8 cellular contexts compared by ENCODE assay signal in genomic region chr15:30375872-30376271, GRCh38. TPM values are rescaled to one million over a fixed set of nuclear protein-coding genes. Genes with fewer than 3 reads are reported as not detected.
DNase-seq lines count a peak whose midpoint lies in the region; ATAC-seq, FAIRE-seq and TF ChIP-seq lines count a peak whose summit lies in the region.
"Not testable (repeated sequence)": the region's sequence is repeated elsewhere in the genome, so short reads cannot be mapped to it uniquely, and the experiment has no call there.
"Had no signal": no experiment of that assay in that cellular context is flagged by ENCODE, and none has a peak within 500 bp of the region (broad histone marks: within the 10 kb centered on the region; RNA-seq: fewer than 3 reads in every experiment).

No MANE protein-coding gene starts in this region.

- DNase-seq in HTR-8/SVneo (ENCODE audit: insufficient read length, low spot score); naive thymus-derived CD4-positive, alpha-beta T cell; sciatic nerve (ENCODE audit: low spot score); upper lobe of right lung: not testable (repeated sequence)
- DNase-seq in astrocyte (ENCODE audit: low read depth) (peak; percentile 0), esophagus muscularis mucosa (ENCODE audit: extremely low spot score) (peak; percentile 62), islet precursor cell (peak; percentile 50)

- H3K9me3 ChIP-seq in astrocyte (ENCODE audit: insufficient read depth, low read depth, low read length); esophagus muscularis mucosa; naive thymus-derived CD4-positive, alpha-beta T cell (ENCODE audit: control insufficient read depth in 2 of 3, low read length in 3 of 3); upper lobe of right lung: not testable (repeated sequence)

- not testable (repeated sequence) for H3K36me3 ChIP-seq in astrocyte (ENCODE audit: insufficient read depth, low read length); esophagus muscularis mucosa; naive thymus-derived CD4-positive, alpha-beta T cell (ENCODE audit: control insufficient read depth in 2 of 3, insufficient read depth in 3 of 3, low read length in 3 of 3); upper lobe of right lung

- peak; percentile 85 for FAIRE-seq in HTR-8/SVneo (lab: Jason Lieb, UNC)
- FAIRE-seq in astrocyte (lab: Jason Lieb, UNC) = not testable (repeated sequence)

- not testable (repeated sequence) for H2AFZ ChIP-seq in astrocyte (ENCODE audit: low read depth, low read length)

- H3K4me1 ChIP-seq in astrocyte (ENCODE audit: insufficient read depth, low read length); esophagus muscularis mucosa; naive thymus-derived CD4-positive, alpha-beta T cell (ENCODE audit: control insufficient read depth in 2 of 2, insufficient read depth in 2 of 2, low read length in 2 of 2); upper lobe of right lung: not testable (repeated sequence)

- not testable (repeated sequence) for H3K4me3 ChIP-seq in astrocyte (ENCODE audit: insufficient read depth, low read depth, low read length); esophagus muscularis mucosa; naive thymus-derived CD4-positive, alpha-beta T cell (ENCODE audit: low read length); upper lobe of right lung

- not testable (repeated sequence) for TF ChIP-seq CTCF in astrocyte (IDR thresholded peaks at IDR 0.05; ENCODE audit: insufficient read depth, low read depth, low read length); esophagus muscularis mucosa (IDR thresholded peaks at IDR 0.05); upper lobe of right lung (IDR thresholded peaks at IDR 0.05)

- intact Hi-C loops in esophagus muscularis mucosa (cut with DNase I); naive thymus-derived CD4-positive, alpha-beta T cell (cut with micrococcal nuclease); sciatic nerve (cut with DNase I); upper lobe of right lung (cut with DNase I): not testable (repeated sequence)

- H3K27me3 ChIP-seq in astrocyte (ENCODE audit: insufficient read depth, low read length); esophagus muscularis mucosa; naive thymus-derived CD4-positive, alpha-beta T cell (ENCODE audit: control insufficient read depth in 2 of 2, insufficient read depth in 2 of 2, low read length in 2 of 2); upper lobe of right lung: not testable (repeated sequence)

- 55% methylated on average over 4 of the region's 4 CpGs for WGBS in esophagus muscularis mucosa

- POLR2A ChIA-PET in naive thymus-derived CD4-positive, alpha-beta T cell (lab: Charles Lee) = not testable (repeated sequence)

- H3K36me3 Mint-ChIP-seq in astrocyte (ENCODE audit: low read depth, unreplicated experiment); naive thymus-derived CD4-positive, alpha-beta T cell: not testable (repeated sequence)

- not testable (repeated sequence) for H3K4me1 Mint-ChIP-seq in astrocyte (ENCODE audit: low read depth, unreplicated experiment); naive thymus-derived CD4-positive, alpha-beta T cell

- not testable (repeated sequence) for H3K79me2 ChIP-seq in astrocyte (ENCODE audit: insufficient read depth, low read length)

- peak; percentile 49 for ATAC-seq in naive thymus-derived CD4-positive, alpha-beta T cell
- peak; percentile 26 for ATAC-seq in sciatic nerve
- peak; percentile 60 for ATAC-seq in upper lobe of right lung

- not testable (repeated sequence) for TF ChIP-seq POLR2A in esophagus muscularis mucosa (IDR thresholded peaks at IDR 0.05; ENCODE audit: low read depth)

- not testable (repeated sequence) for TF ChIP-seq EP300 in esophagus muscularis mucosa (IDR thresholded peaks at IDR 0.05)

- H3K27ac Mint-ChIP-seq in astrocyte (ENCODE audit: unreplicated experiment); naive thymus-derived CD4-positive, alpha-beta T cell: not testable (repeated sequence)

- not testable (repeated sequence) for H3K27ac ChIP-seq in astrocyte (ENCODE audit: low read depth, low read length); esophagus muscularis mucosa (replicated peaks in 1 of 4); naive thymus-derived CD4-positive, alpha-beta T cell (ENCODE audit: low read depth, low read length); upper lobe of right lung

- CTCF ChIA-PET in naive thymus-derived CD4-positive, alpha-beta T cell (lab: Charles Lee) = not testable (repeated sequence)

- not testable (repeated sequence) for H3K4me2 ChIP-seq in astrocyte (ENCODE audit: low read length)

- not testable (repeated sequence) for H3K4me3 Mint-ChIP-seq in astrocyte (ENCODE audit: unreplicated experiment); naive thymus-derived CD4-positive, alpha-beta T cell

- not testable (repeated sequence) for H3K27me3 Mint-ChIP-seq in astrocyte (ENCODE audit: low read depth, unreplicated experiment); naive thymus-derived CD4-positive, alpha-beta T cell

- not testable (repeated sequence) for H4K20me1 ChIP-seq in astrocyte (ENCODE audit: insufficient read depth, low read length)

- not testable (repeated sequence) for H3K9me3 Mint-ChIP-seq in astrocyte (ENCODE audit: unreplicated experiment); naive thymus-derived CD4-positive, alpha-beta T cell

- not testable (repeated sequence) for H3K9ac ChIP-seq in astrocyte (ENCODE audit: low read length)

RNA-seq across cellular contexts. Expression of gene CHRFAM7A, which starts 17.5 kb away (rescaled TPM):
- total RNA-seq in astrocyte (0.64 and 1.8 TPM in 2 replicates), esophagus muscularis mucosa (under 1 TPM; 0.17 to 0.83 (median 0.64) TPM), sciatic nerve (4.7 TPM), upper lobe of right lung (1.1 TPM)
- total RNA-seq in naive thymus-derived CD4-positive, alpha-beta T cell = 1 to 10 TPM in 3 of 5 experiments, under 1 TPM in 2; 0.19 to 2.9 (median 1.8) TPM
- not detected for polyA plus RNA-seq in naive thymus-derived CD4-positive, alpha-beta T cell
- total RNA-seq: GM23248 had no signal
- polyA plus RNA-seq: GM23248 had no signal

RNA-seq across cellular contexts. Expression of gene GOLGA8R, which starts 38.2 kb away (rescaled TPM):
- total RNA-seq in astrocyte = 1.6 and 2.8 TPM in 2 replicates
- 1 to 10 TPM; 2.2 to 2.9 (median 2.7) TPM for total RNA-seq in esophagus muscularis mucosa
- total RNA-seq in naive thymus-derived CD4-positive, alpha-beta T cell = 10 to 100 TPM in 1 of 5 experiments, 1 to 10 TPM in 4; 5.9 to 10.0 (median 6.9) TPM
- under 1 TPM; 0.11 to 0.25 TPM for polyA plus RNA-seq in naive thymus-derived CD4-positive, alpha-beta T cell
- total RNA-seq in sciatic nerve = 15.6 TPM
- total RNA-seq in upper lobe of right lung = 5.3 TPM
